In the genomic region with DNA sequence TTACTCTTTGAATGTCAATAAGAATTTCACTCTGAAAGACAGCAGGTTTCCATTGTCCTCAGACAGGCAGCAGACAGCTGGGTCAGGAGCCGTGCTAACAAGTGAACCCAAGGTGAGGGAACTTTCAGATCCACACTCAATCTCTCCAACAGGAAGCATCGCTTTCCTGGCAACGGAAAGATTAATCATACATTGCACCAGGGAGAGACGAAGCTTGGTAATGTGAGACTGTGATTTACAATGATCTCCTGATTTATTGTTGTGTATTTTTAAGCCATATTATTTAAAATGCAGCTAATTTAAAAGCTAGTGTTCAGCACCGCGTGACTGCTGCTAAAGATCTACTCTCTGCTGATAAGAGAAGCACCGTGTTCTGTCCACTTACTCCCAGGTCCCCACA, we compare ENCODE assay signal across 13 cellular contexts. TPM values are rescaled to one million over a fixed set of nuclear protein-coding genes. Genes with fewer than 3 reads are reported as not detected.
A peak's percentile ranks its signal among the peaks of the same experiment; 100 is the strongest.
DNase-seq lines count a peak whose midpoint lies in the region; ATAC-seq and TF ChIP-seq lines count a peak whose summit lies in the region.
"Had no signal": no experiment of that assay in that cellular context is flagged by ENCODE, and none has a peak within 500 bp of the region (broad histone marks: within the 10 kb centered on the region; RNA-seq: fewer than 3 reads in every experiment).

No MANE protein-coding gene starts in this region.

- H3K9me3 ChIP-seq in mammary epithelial cell (replicated peaks; ENCODE audit: insufficient read depth, low read length): no peaks in the 10 kb centered on the region
- H3K9me3 ChIP-seq: right atrium auricular region had no signal

- no peaks in the 10 kb centered on the region for H3K27me3 ChIP-seq in mammary epithelial cell (ENCODE audit: insufficient read depth, low read length)
- H3K27me3 ChIP-seq: right atrium auricular region had no signal

- peaks cover 2% of the 10 kb centered on the region for H3K36me3 Mint-ChIP-seq in effector memory CD8-positive, alpha-beta T cell (ENCODE audit: insufficient read depth)
- H3K36me3 Mint-ChIP-seq: CD14-positive monocyte had no signal

- peaks cover 20 to 69% of the 10 kb centered on the region in 2 donors for H3K27me3 Mint-ChIP-seq in effector memory CD8-positive, alpha-beta T cell

- no peaks in the 10 kb centered on the region for H4K20me1 ChIP-seq in mammary epithelial cell (ENCODE audit: insufficient read depth, low read length)

- no TSS peak for BruUV-seq in mammary epithelial cell (replicated peaks; lab: Mats Ljungman, UMichigan)

- no peak overlapping the region for H3K27ac ChIP-seq in mammary epithelial cell (ENCODE audit: insufficient read depth, low read depth, low read length)
- H3K27ac ChIP-seq: right atrium auricular region had no signal

- H3K36me3 ChIP-seq in mammary epithelial cell (ENCODE audit: insufficient read depth, low read length): no peaks in the 10 kb centered on the region
- H3K36me3 ChIP-seq: right atrium auricular region had no signal

- H3K27ac Mint-ChIP-seq in effector memory CD8-positive, alpha-beta T cell: no peak overlapping the region
- H3K27ac Mint-ChIP-seq: CD14-positive monocyte had no signal

- no peaks in the 10 kb centered on the region for H3K9me3 Mint-ChIP-seq in effector memory CD8-positive, alpha-beta T cell

- DNase-seq in COR-L47 (lab: John Stamatoyannopoulos, UW): peak; percentile 59
- DNase-seq in NCI-H146 (lab: John Stamatoyannopoulos, UW): peak; percentile 62
- peak; percentile 39 for DNase-seq in mammary epithelial cell
- peak; percentile 12 for DNase-seq in left lobe of liver (ENCODE audit: low spot score)
- DNase-seq in NCI-H524 treated with DMSO at 0.1 percent for 48 hours (lab: John Stamatoyannopoulos, UW): no peak
- DNase-seq in effector memory CD8-positive, alpha-beta T cell: no peak
- DNase-seq in iPS-NIHi11 (ENCODE audit: low spot score): no peak
- DNase-seq: activated CD4-positive, alpha-beta T cell treated with anti-CD3 and anti-CD28 coated beads for 4 hours; aorta; NCI-H1092 had no signal

- H2AFZ ChIP-seq in mammary epithelial cell (ENCODE audit: low read depth, low read length): peak overlapping the region; percentile 59

- peaks cover 7% of the 10 kb centered on the region for H3K4me1 ChIP-seq in mammary epithelial cell (ENCODE audit: insufficient read depth, low read length)
- H3K4me1 ChIP-seq: right atrium auricular region had no signal

- WGBS in mammary epithelial cell (ENCODE audit: low coverage, missing lambda C conversion rate): 46% methylated on average over 7 of the region's 7 CpGs

- no peak overlapping the region for H3K4me3 ChIP-seq in mammary epithelial cell (replicated peaks in 1 of 3; ENCODE audit: insufficient read depth in 1 of 3, low read depth in 2 of 3, low read length in 3 of 3)
- H3K4me3 ChIP-seq: right atrium auricular region had no signal

- ATAC-seq in left lobe of liver (peak; percentile 57), HG02623 (IDR thresholded peaks at IDR 0.05; ENCODE audit: unreplicated experiment) (no peak)
- ATAC-seq in effector memory CD8-positive, alpha-beta T cell (replicated peaks): no peak

- intact Hi-C loops in mammary epithelial cell (cut with micrococcal nuclease): no loop called here

- H3K4me3 Mint-ChIP-seq in effector memory CD8-positive, alpha-beta T cell: no peak overlapping the region
- H3K4me3 Mint-ChIP-seq: CD14-positive monocyte had no signal

- H3K79me2 ChIP-seq in mammary epithelial cell (ENCODE audit: insufficient read depth, low read length): no peaks in the 10 kb centered on the region

- dilution Hi-C loops in mammary epithelial cell (cut with HindIII; ENCODE audit: low sequenced_read_pairs): no loop called here

- peaks cover 2 to 8% of the 10 kb centered on the region in 2 donors for H3K4me1 Mint-ChIP-seq in effector memory CD8-positive, alpha-beta T cell (ENCODE audit: low read depth in 2 of 2)
- H3K4me1 Mint-ChIP-seq: CD14-positive monocyte had no signal

- CTCF ChIA-PET in mammary epithelial cell (lab: Charles Lee; ENCODE audit: low non-redundant PET): no interaction called here

- TF ChIP-seq CTCF in mammary epithelial cell (conservative IDR thresholded peaks at IDR 0.05 in 1 of 2, IDR thresholded peaks at IDR 0.05 in 1 of 2; ENCODE audit: extremely low read depth in 1 of 2, insufficient read depth in 1 of 2, low read depth in 1 of 2, low read length in 2 of 2): no peak

- in situ Hi-C loops in mammary epithelial cell (cut with MboI; ENCODE audit: low sequenced_read_pairs in 2 of 2): no loop called here

- H3K9ac ChIP-seq in mammary epithelial cell (ENCODE audit: insufficient read depth, low read length): no peak overlapping the region

- no peak overlapping the region for H3K4me2 ChIP-seq in mammary epithelial cell (ENCODE audit: insufficient read depth, low read depth, low read length)

RNA-seq across cellular contexts. Expression of gene NOM1, which starts 17.5 kb away (rescaled TPM):
- 10 to 100 TPM; 13.5 to 30.2 TPM for total RNA-seq in mammary epithelial cell
- 8.2 TPM for polyA plus RNA-seq in mammary epithelial cell
- 23.6 TPM for polyA minus RNA-seq in mammary epithelial cell
- 7.2 TPM for total RNA-seq in left lobe of liver

RNA-seq across cellular contexts. Expression of gene LMBR1, which starts 39.0 kb away (rescaled TPM):
- 10 to 100 TPM; 63.7 to 65.6 TPM for total RNA-seq in mammary epithelial cell
- 24.1 TPM for polyA plus RNA-seq in mammary epithelial cell
- 85.6 TPM for polyA minus RNA-seq in mammary epithelial cell
- total RNA-seq in left lobe of liver: 28.7 TPM

Comparison
In these comparisons a context has a peak if more than half of its experiments do, and no peak if none do; other contexts are left out.
1. DNase-seq: peak in COR-L47 (single experiment), NCI-H146 (single experiment), mammary epithelial cell (single experiment) and left lobe of liver (single experiment); none in NCI-H524 treated with DMSO at 0.1 percent for 48 hours (single experiment), effector memory CD8-positive, alpha-beta T cell (0 of 3) and iPS-NIHi11 (single experiment).